ENCODE assay signal across 9 cellular contexts in the genomic region with DNA sequence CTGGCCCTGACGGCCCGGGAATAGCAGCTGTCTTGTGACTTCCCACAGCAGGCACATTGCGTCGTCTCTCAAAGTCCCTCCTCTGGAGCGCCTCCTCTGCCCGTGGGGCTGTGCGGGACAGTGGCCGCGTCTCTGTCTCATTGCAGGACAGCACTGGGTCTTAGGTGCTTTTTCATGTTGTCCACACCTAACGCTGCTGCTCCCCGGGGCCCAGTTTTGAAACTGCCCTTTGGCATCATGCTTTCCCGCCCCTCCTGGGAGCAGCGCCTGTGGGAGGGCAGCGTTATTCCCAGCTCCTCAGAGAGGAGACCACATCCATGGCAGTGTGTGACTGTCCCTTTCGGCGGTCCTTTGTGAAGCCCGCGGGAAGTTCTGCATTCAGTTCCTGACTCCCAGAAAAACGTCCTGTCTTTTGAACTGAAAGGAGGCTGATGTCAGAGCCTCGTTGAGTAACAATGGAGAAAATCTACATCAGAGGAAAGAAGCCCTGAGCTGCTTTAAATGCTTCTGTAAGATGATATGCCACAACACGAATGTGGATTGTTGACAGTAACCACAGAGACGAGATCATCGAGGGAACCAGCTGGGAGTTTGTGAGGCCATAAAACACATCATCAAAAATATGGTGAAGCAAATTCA.
A peak's percentile ranks its signal among the peaks of the same experiment; 100 is the strongest.
DNase-seq lines count a peak whose midpoint lies in the region; ATAC-seq, FAIRE-seq and TF ChIP-seq lines count a peak whose summit lies in the region.
"Had no signal": no experiment of that assay in that cellular context is flagged by ENCODE, and none has a peak within 500 bp of the region (broad histone marks: within the 10 kb centered on the region; RNA-seq: fewer than 3 reads in every experiment).

No MANE protein-coding gene starts in this region.

- no peak for FAIRE-seq in GM12892 (lab: Jason Lieb, UNC)
- FAIRE-seq: endometrium had no signal

- H3K27me3 ChIP-seq in GM23248 (replicated peaks; ENCODE audit: insufficient read depth) (peaks cover 6% of the 10 kb centered on the region), neural progenitor cell (peaks cover 31% of the 10 kb centered on the region)

- H3K4me1 Mint-ChIP-seq in neural progenitor cell = peaks cover 45% of the 10 kb centered on the region

- H3K27me3 Mint-ChIP-seq in neural progenitor cell (ENCODE audit: insufficient read depth, low read depth) = peaks cover 12% of the 10 kb centered on the region

- H3K4me3 ChIP-seq in GM23248 (peak overlapping the region; percentile 58), fibroblast of mammary gland (ENCODE audit: control insufficient read depth, low read depth, low read length) (no peak overlapping the region), neural progenitor cell (peak overlapping the region; percentile 33)

- DNase-seq in GM23248 = peak; percentile 88
- DNase-seq in NCI-H69 (lab: John Stamatoyannopoulos, UW) = peak; percentile 86
- peak; percentile 48 for DNase-seq in fibroblast of mammary gland (ENCODE audit: low read depth)
- DNase-seq in neural progenitor cell (ENCODE audit: low spot score) = peak; percentile 68
- no peak for DNase-seq in DMS114 treated with DMSO at 0.1 percent for 48 hours (lab: John Stamatoyannopoulos, UW; ENCODE audit: unreplicated experiment)
- no peak for DNase-seq in GM12892 (ENCODE audit: insufficient read length)

- TF ChIP-seq CTCF in fibroblast of mammary gland (conservative IDR thresholded peaks at IDR 0.05; ENCODE audit: control insufficient read depth, insufficient read depth, low read depth, low read length) (no peak), neural progenitor cell (IDR thresholded peaks at IDR 0.05) (no peak)

- H3K27ac ChIP-seq in GM23248 (peak overlapping the region; percentile 7; the same call in 1 of the 2 replicates), neural progenitor cell (no peak overlapping the region)

- in situ Hi-C loops in GM23248 (cut with MboI) = no loop called here

- H3K9me3 ChIP-seq in GM23248 (ENCODE audit: low read depth) (no peaks in the 10 kb centered on the region), neural progenitor cell (ENCODE audit: low read depth) (no peaks in the 10 kb centered on the region)

- no peaks in the 10 kb centered on the region for H3K79me2 ChIP-seq in GM23248 (ENCODE audit: insufficient read depth)
- no peaks in the 10 kb centered on the region for H3K79me2 ChIP-seq in neural progenitor cell (ENCODE audit: low read depth)

- ATAC-seq in HG03457 (IDR thresholded peaks at IDR 0.05; ENCODE audit: unreplicated experiment) (no peak), GM19023 (IDR thresholded peaks at IDR 0.05; ENCODE audit: unreplicated experiment) (no peak)

- TF ChIP-seq POLR2A in GM12892 (IDR thresholded peaks at IDR 0.05; ENCODE audit: low read depth, low read length) = no peak

- H3K4me2 ChIP-seq in GM23248 (ENCODE audit: unreplicated experiment) = peak overlapping the region; percentile 45
- H3K4me2 ChIP-seq in neural progenitor cell = peak overlapping the region; percentile 73

- H4K20me1 ChIP-seq in GM23248 (ENCODE audit: insufficient read depth) (no peaks in the 10 kb centered on the region), neural progenitor cell (ENCODE audit: low read depth) (no peaks in the 10 kb centered on the region)

- H3F3A ChIP-seq in GM23248 (ENCODE audit: insufficient read depth) (no peaks in the 10 kb centered on the region), neural progenitor cell (ENCODE audit: low read depth) (peaks cover 4% of the 10 kb centered on the region)

- H3K36me3 ChIP-seq in GM23248 (ENCODE audit: low read depth) (no peaks in the 10 kb centered on the region), neural progenitor cell (no peaks in the 10 kb centered on the region)

- H3K4me1 ChIP-seq in GM23248 (ENCODE audit: insufficient read depth) (peaks cover 4% of the 10 kb centered on the region), neural progenitor cell (peaks cover 14% of the 10 kb centered on the region)

- H2AFZ ChIP-seq in GM23248 (peak overlapping the region; percentile 74), neural progenitor cell (replicated peaks) (peak overlapping the region; percentile 66)

- WGBS in GM23248 (ENCODE audit: low coverage in 1 of 2, low lambda C conversion rate in 2 of 2, missing lambda C conversion rate in 2 of 2), 2 experiments = 1 to 2% methylated on average over 23 of the region's 23 CpGs

- peaks cover 24% of the 10 kb centered on the region for H3K9me3 Mint-ChIP-seq in neural progenitor cell

- peaks cover 17% of the 10 kb centered on the region for H3K36me3 Mint-ChIP-seq in neural progenitor cell

- H3K9me2 ChIP-seq in GM23248 (ENCODE audit: insufficient read depth) = no peaks in the 10 kb centered on the region

- peak overlapping the region; percentile 18 for H3K27ac Mint-ChIP-seq in neural progenitor cell

- H3K9ac ChIP-seq in GM23248 (peak overlapping the region; percentile 68), neural progenitor cell (no peak overlapping the region)

- H3K4me3 Mint-ChIP-seq in neural progenitor cell = peak overlapping the region; percentile 14

Comparison
In these comparisons a context has a peak if more than half of its experiments do, and no peak if none do; other contexts are left out.
1. DNase-seq: peak in GM23248 (single experiment), NCI-H69 (single experiment), fibroblast of mammary gland (single experiment) and neural progenitor cell (single experiment); none in DMS114 treated with DMSO at 0.1 percent for 48 hours (single experiment) and GM12892 (single experiment).